ENCODE assay signal across 8 cellular contexts in the genomic region with DNA sequence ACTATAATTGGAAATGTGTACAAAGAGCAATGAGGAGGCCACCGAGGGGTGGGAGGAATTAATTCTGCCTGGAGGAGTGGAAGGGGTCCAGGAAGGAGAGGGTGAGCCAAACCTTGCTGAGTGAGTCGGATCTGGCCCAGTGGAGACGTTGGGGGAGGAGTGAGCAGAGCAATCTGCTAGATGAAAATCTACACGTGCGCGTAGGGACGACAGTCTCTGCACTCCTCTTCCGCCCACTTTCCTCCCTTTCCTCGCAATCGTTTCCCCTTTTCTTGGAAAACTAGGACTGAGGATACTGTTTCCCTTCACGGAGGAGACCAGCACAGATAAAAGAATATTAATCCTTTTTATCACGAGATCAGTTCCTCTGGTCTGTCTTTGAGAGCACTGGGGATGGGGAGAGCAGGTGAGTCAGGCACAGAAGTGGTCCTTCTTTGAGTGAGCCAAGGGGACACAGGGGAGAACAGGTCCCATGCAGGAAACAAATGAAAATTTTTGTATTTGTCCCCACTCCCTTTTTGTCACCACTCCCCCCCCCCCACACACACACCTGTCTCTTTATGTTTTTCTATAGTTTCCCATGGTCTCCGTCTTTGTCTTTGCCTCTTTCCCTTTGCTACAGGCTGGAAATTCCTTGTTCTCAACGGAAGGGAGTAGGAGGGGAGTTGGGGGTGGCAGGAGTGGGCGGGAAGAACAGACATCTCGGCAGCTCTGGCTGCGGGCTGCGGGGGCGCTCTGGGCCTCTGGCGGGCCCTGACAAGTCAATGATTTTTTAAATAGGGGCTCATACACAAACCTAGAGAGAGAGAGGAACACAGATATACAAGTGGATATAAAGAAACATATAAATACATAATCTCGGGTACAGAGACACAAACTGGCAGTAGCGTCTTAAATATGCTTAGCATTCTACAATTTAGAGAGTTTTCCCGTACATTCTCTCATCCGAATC. TPM values are rescaled to one million over a fixed set of nuclear protein-coding genes. Genes with fewer than 3 reads are reported as not detected.
DNase-seq lines count a peak whose midpoint lies in the region; ATAC-seq and TF ChIP-seq lines count a peak whose summit lies in the region.

No MANE protein-coding gene starts in this region.

- no peak for TF ChIP-seq EP300 in upper lobe of left lung (IDR thresholded peaks at IDR 0.05)

- H3K9me3 ChIP-seq in upper lobe of left lung, result no peaks in the 10 kb centered on the region

- H3K4me1 Mint-ChIP-seq in activated T-cell treated with anti-CD3 and anti-CD28 coated beads, Interleukin-2, amount 50 U/mL, for 24 hours (ENCODE audit: low read depth), result peaks cover 56% of the 10 kb centered on the region
- H3K4me1 Mint-ChIP-seq in neural crest cell, result peaks cover 51% of the 10 kb centered on the region

- H3K36me3 ChIP-seq in upper lobe of left lung, result peaks cover 0 to 3% (median 2%) of the 10 kb centered on the region in 4 donors

- H3K4me1 ChIP-seq in upper lobe of left lung, result peaks cover 22 to 39% (median 28%) of the 10 kb centered on the region in 4 donors

- no peaks in the 10 kb centered on the region for H3K27me3 Mint-ChIP-seq in activated T-cell treated with anti-CD3 and anti-CD28 coated beads, Interleukin-2, amount 50 U/mL, for 24 hours
- H3K27me3 Mint-ChIP-seq in neural crest cell (ENCODE audit: low read depth), result no peaks in the 10 kb centered on the region

- peak; percentile 84 for DNase-seq in activated effector memory CD4-positive, alpha-beta T cell treated with anti-CD3 and anti-CD28 coated beads, Interleukin-2, amount 50 U/mL, for 16 hours
- DNase-seq in activated effector memory CD4-positive, alpha-beta T cell treated with Interleukin-2 at 50 U/mL for 16 hours, result no peak
- DNase-seq in NCI-H226 (peak; percentile 75), fibroblast of pulmonary artery (ENCODE audit: low read depth) (peak; percentile 85), neural crest cell (ENCODE audit: low read depth, low spot score) (no peak), upper lobe of left lung (peak; percentile 69 to 90)
- peak; percentile 71 for DNase-seq in activated T-cell treated with anti-CD3 and anti-CD28 coated beads, Interleukin-2, amount 50 U/mL, for 24 hours

- H3K27ac ChIP-seq in upper lobe of left lung, result peak overlapping the region; percentile 97 to 100 (median 99)

- no peak for TF ChIP-seq POLR2A in upper lobe of left lung (IDR thresholded peaks at IDR 0.05)

- H3K27me3 ChIP-seq in upper lobe of left lung, result no peaks in the 10 kb centered on the region

- ATAC-seq in upper lobe of left lung (ENCODE audit: low FRiP score in 2 of 2), result peak in 1 of 2 donors; percentile 28
- ATAC-seq in HG03457 (IDR thresholded peaks at IDR 0.05; ENCODE audit: unreplicated experiment), result no peak

- H3K4me3 ChIP-seq in fibroblast of pulmonary artery (replicated peaks; ENCODE audit: low read depth, low read length) (peak overlapping the region; percentile 79), upper lobe of left lung (peak overlapping the region; percentile 40 to 78 (median 71))

- TF ChIP-seq CTCF in fibroblast of pulmonary artery (IDR thresholded peaks at IDR 0.05; ENCODE audit: low read length, missing control alignments), result peak; percentile 35
- TF ChIP-seq CTCF in neural crest cell (conservative IDR thresholded peaks at IDR 0.05), result peak; percentile 45
- TF ChIP-seq CTCF in upper lobe of left lung (IDR thresholded peaks at IDR 0.05), result no peak

- peak overlapping the region; percentile 97 for H3K27ac Mint-ChIP-seq in activated T-cell treated with anti-CD3 and anti-CD28 coated beads, Interleukin-2, amount 50 U/mL, for 24 hours
- peak overlapping the region; percentile 92 for H3K27ac Mint-ChIP-seq in neural crest cell (ENCODE audit: unreplicated experiment)

- peaks cover 31% of the 10 kb centered on the region for H3K36me3 Mint-ChIP-seq in activated T-cell treated with anti-CD3 and anti-CD28 coated beads, Interleukin-2, amount 50 U/mL, for 24 hours (ENCODE audit: low read depth)
- H3K36me3 Mint-ChIP-seq in neural crest cell (ENCODE audit: low read depth), result peaks cover 2% of the 10 kb centered on the region

- no peaks in the 10 kb centered on the region for H3K9me3 Mint-ChIP-seq in activated T-cell treated with anti-CD3 and anti-CD28 coated beads, Interleukin-2, amount 50 U/mL, for 24 hours
- no peaks in the 10 kb centered on the region for H3K9me3 Mint-ChIP-seq in neural crest cell

- H3K4me3 Mint-ChIP-seq in activated T-cell treated with anti-CD3 and anti-CD28 coated beads, Interleukin-2, amount 50 U/mL, for 24 hours, result peak overlapping the region; percentile 83
- H3K4me3 Mint-ChIP-seq in neural crest cell, result peak overlapping the region; percentile 90

- 4 to 6% methylated on average over 24 of the region's 24 CpGs for WGBS in upper lobe of left lung, 2 donors

RNA-seq across cellular contexts. Expression of a gene that starts 2.6 kb away (rescaled TPM):
- total RNA-seq in neural crest cell (58.0 and 61.2 TPM in 2 replicates), upper lobe of left lung (10 to 100 TPM; 18.1 to 64.9 (median 31.5) TPM)

RNA-seq across cellular contexts. Expression of a gene that starts 7.7 kb away (rescaled TPM):
- 44.0 and 49.6 TPM in 2 replicates for total RNA-seq in neural crest cell
- total RNA-seq in upper lobe of left lung, result 10 to 100 TPM in 3 of 6 donors, 1 to 10 TPM in 3; 6.2 to 13.6 (median 10.0) TPM

RNA-seq across cellular contexts. Expression of a gene that starts 24.9 kb away (rescaled TPM):
- total RNA-seq in neural crest cell (40.2 and 41.7 TPM in 2 replicates), upper lobe of left lung (100 to 1,000 TPM; 123 to 605 (median 251) TPM)

RNA-seq across cellular contexts. Expression of a gene that starts 36.3 kb away (rescaled TPM):
- total RNA-seq in neural crest cell (0.25 and 0.40 TPM in 2 replicates), upper lobe of left lung (1 to 10 TPM in 2 of 6 donors, under 1 TPM in 3, not detected in 1; under 0.01 to 6.2 (median 0.67) TPM)

RNA-seq across cellular contexts. Expression of a gene that starts 42.0 kb away (rescaled TPM):
- 61.8 and 62.7 TPM in 2 replicates for total RNA-seq in neural crest cell
- 100 to 1,000 TPM; 137 to 504 (median 308) TPM for total RNA-seq in upper lobe of left lung

Comparison
In these comparisons a context has a peak if more than half of its experiments do, and no peak if none do; other contexts are left out.
1. DNase-seq: peak in activated effector memory CD4-positive, alpha-beta T cell treated with anti-CD3 and anti-CD28 coated beads, Interleukin-2, amount 50 U/mL, for 16 hours (single experiment), NCI-H226 (single experiment), activated T-cell treated with anti-CD3 and anti-CD28 coated beads, Interleukin-2, amount 50 U/mL, for 24 hours (single experiment), fibroblast of pulmonary artery (single experiment) and upper lobe of left lung (2 of 2); none in activated effector memory CD4-positive, alpha-beta T cell treated with Interleukin-2 at 50 U/mL for 16 hours (single experiment) and neural crest cell (single experiment).
2. CTCF ChIP-seq: peak in fibroblast of pulmonary artery (single experiment) and neural crest cell (single experiment); none in upper lobe of left lung (0 of 6).